Comparison of ENCODE assay signal across 8 cellular contexts in genomic region chr3:94862703-94863102, GRCh38.
A peak's percentile ranks its signal among the peaks of the same experiment; 100 is the strongest.
DNase-seq lines count a peak whose midpoint lies in the region; ATAC-seq, FAIRE-seq and TF ChIP-seq lines count a peak whose summit lies in the region.

No MANE protein-coding gene starts in this region.

- intact Hi-C loops in Panc1 (cut with micrococcal nuclease; ENCODE audit: unreplicated experiment): no loop called here

- no peaks in the 10 kb centered on the region for H3K36me3 ChIP-seq in Panc1 (ENCODE audit: control insufficient read depth, insufficient read depth, low read length)

- ATAC-seq in HG02885 (IDR thresholded peaks at IDR 0.05; ENCODE audit: poor library complexity, unreplicated experiment) (peak; percentile 80), Panc1 (no peak), HG02981 (IDR thresholded peaks at IDR 0.05; ENCODE audit: unreplicated experiment) (no peak), GM21576 (IDR thresholded peaks at IDR 0.05; ENCODE audit: unreplicated experiment) (no peak)

- DNase-seq in Panc1 (ENCODE audit: low read depth, low spot score) (peak; percentile 0), iPS DF 4.7 (ENCODE audit: extremely low read depth, low spot score) (peak; percentile 19), GM12891 (ENCODE audit: insufficient read length, low spot score) (no peak), mucosa of gallbladder (ENCODE audit: low spot score) (no peak)

- no peak overlapping the region for H3K4me3 ChIP-seq in Panc1 (ENCODE audit: low read depth in 2 of 2, low read length in 2 of 2)

- POLR2A ChIA-PET in Panc1 (lab: Charles Lee): no interaction called here

- H3K27ac ChIP-seq in Panc1 (ENCODE audit: low read length): no peak overlapping the region

- no peaks in the 10 kb centered on the region for H3K27me3 ChIP-seq in Panc1 (ENCODE audit: control insufficient read depth, insufficient read depth, low read length)

- FAIRE-seq in GM12891 (lab: Jason Lieb, UNC): no peak

- in situ Hi-C loops in Panc1 (cut with HindIII; ENCODE audit: low pct_unique_long_range_greater_than_20kb, low sequenced_read_pairs): no loop called here

- peak; percentile 60 for TF ChIP-seq CTCF in GM12874 (IDR thresholded peaks at IDR 0.05; ENCODE audit: insufficient read depth, low read depth, low read length)
- TF ChIP-seq CTCF in Panc1 (IDR thresholded peaks at IDR 0.05): peak; percentile 67

- H3K4me1 ChIP-seq in Panc1 (ENCODE audit: control insufficient read depth, insufficient read depth, low read length): no peaks in the 10 kb centered on the region

- no peak for TF ChIP-seq POLR2A in GM12891 (IDR thresholded peaks at IDR 0.05; ENCODE audit: low read depth, low read length)

- CTCF ChIA-PET in Panc1 (lab: Charles Lee): interaction anchor here (0.5 to 0.6 kb wide), 3 partner anchors 64 to 454 kb away, joined by 3 to 7 read pairs (median 7); no protein-coding TSS in a partner anchor

- no TSS peak for BruUV-seq in Panc1 (replicated peaks; lab: Mats Ljungman, UMichigan)

- 0 out of 2 replicates have a peak, but pooled peaks cover 4% of the 10 kb centered on the region for H3K9me3 ChIP-seq in Panc1 (ENCODE audit: control insufficient read depth, insufficient read depth, low read depth, low read length)

TF ChIP-seq in GM12891, 5 proteins besides CTCF, POLR2A, EP300 and RAD21:
- TF ChIP-seq PAX5 (IDR thresholded peaks at IDR 0.05; ENCODE audit: insufficient read depth, low read length, severe bottlenecking): no peak
- no peak for TF ChIP-seq TAF1 (IDR thresholded peaks at IDR 0.05; ENCODE audit: low read depth, low read length)
- no peak for TF ChIP-seq SPI1 (IDR thresholded peaks at IDR 0.05; ENCODE audit: low read depth, low read length)
- TF ChIP-seq POLR2AphosphoS5 (IDR thresholded peaks at IDR 0.05; ENCODE audit: low read depth, low read length): no peak
- TF ChIP-seq POU2F2 (IDR thresholded peaks at IDR 0.05; ENCODE audit: low read depth, low read length): no peak

Comparison
In these comparisons a context has a peak if more than half of its experiments do, and no peak if none do; other contexts are left out.
1. DNase-seq: peak in Panc1 (single experiment) and iPS DF 4.7 (single experiment); none in GM12891 (single experiment) and mucosa of gallbladder (single experiment).